Comparison of ENCODE assay signal across 8 cellular contexts in genomic region chr13:27622102-27622820, GRCh38. TPM values are rescaled to one million over a fixed set of nuclear protein-coding genes. Genes with fewer than 3 reads are reported as not detected.
DNase-seq lines count a peak whose midpoint lies in the region; ATAC-seq, FAIRE-seq and TF ChIP-seq lines count a peak whose summit lies in the region.

No MANE protein-coding gene starts in this region.

- H3K4me2 ChIP-seq in osteoblast (ENCODE audit: insufficient read depth, low read length): peak overlapping the region; percentile 84

- peaks cover 83% of the 10 kb centered on the region for H3K79me2 ChIP-seq in osteoblast (ENCODE audit: insufficient read depth, low read length)

- CTCF ChIA-PET in RWPE1 (lab: Yijun Ruan, JAX): interaction anchor here (0.5 to 0.8 kb wide), 2 partner anchors 89 to 177 kb away, joined by 4 to 6 read pairs; no protein-coding TSS in a partner anchor

- H2AFZ ChIP-seq in osteoblast (ENCODE audit: low read length): peak overlapping the region; percentile 81

- POLR2A ChIA-PET in RWPE1 (lab: Yijun Ruan, JAX; ENCODE audit: low non-redundant PET): no interaction called here

- peaks cover 30% of the 10 kb centered on the region for H4K20me1 ChIP-seq in osteoblast (ENCODE audit: insufficient read depth, low read length)

- peaks cover 19% of the 10 kb centered on the region for H3K4me1 ChIP-seq in osteoblast (ENCODE audit: insufficient read depth, low read length)

- peaks cover 11% of the 10 kb centered on the region for H3K36me3 ChIP-seq in osteoblast (ENCODE audit: insufficient read depth, low read length)

- no peak for TF ChIP-seq CTCF in RWPE1 (conservative IDR thresholded peaks at IDR 0.05; ENCODE audit: low read depth)
- TF ChIP-seq CTCF in epithelial cell of proximal tubule (conservative IDR thresholded peaks at IDR 0.05; ENCODE audit: low read depth, low read length): peak; percentile 42
- peak; percentile 49 for TF ChIP-seq CTCF in osteoblast (IDR thresholded peaks at IDR 0.05; ENCODE audit: extremely low read depth, low read depth, low read length)

- H3K4me3 ChIP-seq in epithelial cell of proximal tubule (ENCODE audit: low read depth, low read length): peak overlapping the region; percentile 90
- H3K4me3 ChIP-seq in osteoblast (ENCODE audit: insufficient read depth, low read length): peak overlapping the region; percentile 94

- peak; percentile 12 for DNase-seq in AG08396 (ENCODE audit: low spot score)
- peak; percentile 12 for DNase-seq in GM19239 (ENCODE audit: insufficient read length, low spot score)
- DNase-seq in RWPE1 (ENCODE audit: low spot score): no peak
- DNase-seq in epithelial cell of proximal tubule (ENCODE audit: low read depth): no peak
- peak; percentile 49 for DNase-seq in osteoblast (ENCODE audit: insufficient read length, low spot score, missing footprints)
- no peak for DNase-seq in A172 (ENCODE audit: low spot score)
- no peak for DNase-seq in NCI-H1417 treated with DMSO at 0.1 percent for 48 hours (lab: John Stamatoyannopoulos, UW)

- FAIRE-seq in GM19239 (lab: Jason Lieb, UNC): peak; percentile 72

- H3K9me3 ChIP-seq in osteoblast (ENCODE audit: low read depth, low read length): no peaks in the 10 kb centered on the region

- peak overlapping the region; percentile 98 for H3K27ac ChIP-seq in RWPE1
- H3K27ac ChIP-seq in osteoblast (ENCODE audit: low read depth, low read length): peak overlapping the region; percentile 54

- ATAC-seq in HG03571 (IDR thresholded peaks at IDR 0.05; ENCODE audit: unreplicated experiment): no peak

- H3K27me3 ChIP-seq in osteoblast (ENCODE audit: insufficient read depth, low read length): no peaks in the 10 kb centered on the region

RNA-seq across cellular contexts. Expression of gene POLR1D, which starts 0.6 kb away (rescaled TPM):
- total RNA-seq in epithelial cell of proximal tubule (104 and 125 TPM in 2 replicates), osteoblast (84.6 and 93.7 TPM in 2 replicates)
- total RNA-seq in A172 (2014; rRNA removed; shearing (Covaris generic)): 86.6 and 88.3 TPM in 2 replicates

RNA-seq across cellular contexts. Expression of gene LNX2, which starts 1.9 kb away (rescaled TPM):
- total RNA-seq in epithelial cell of proximal tubule (4.7 and 9.0 TPM in 2 replicates), osteoblast (14.4 and 15.2 TPM in 2 replicates)
- 7.0 and 8.5 TPM in 2 replicates for total RNA-seq in A172 (2014; rRNA removed; shearing (Covaris generic))

Comparison
In these comparisons a context has a peak if more than half of its experiments do, and no peak if none do; other contexts are left out.
1. DNase-seq: peak in AG08396 (single experiment), GM19239 (single experiment) and osteoblast (single experiment); none in RWPE1 (single experiment), epithelial cell of proximal tubule (single experiment), A172 (single experiment) and NCI-H1417 treated with DMSO at 0.1 percent for 48 hours (single experiment).